In genomic region chr3:13505147-13506130, GRCh38 we compare ENCODE assay signal across 1 cellular context.
TF ChIP-seq lines count a peak whose summit lies in the region.

No MANE protein-coding gene starts in this region.

TF ChIP-seq in H1, 55 proteins besides CTCF, POLR2A, EP300 and RAD21:
- TF ChIP-seq CBX5 (IDR thresholded peaks at IDR 0.05; ENCODE audit: low read depth, low read length) (no peak), CHD2 (IDR thresholded peaks at IDR 0.05; ENCODE audit: low read length) (no peak), YY1 (IDR thresholded peaks at IDR 0.05; ENCODE audit: low read depth, low read length) (no peak), RFX5 (IDR thresholded peaks at IDR 0.05; ENCODE audit: borderline replicate concordance, low read depth, low read length) (no peak), NANOG (IDR thresholded peaks at IDR 0.05; ENCODE audit: insufficient read depth, low read depth, low read length, poor library complexity, severe bottlenecking) (no peak)
